In the genomic region with DNA sequence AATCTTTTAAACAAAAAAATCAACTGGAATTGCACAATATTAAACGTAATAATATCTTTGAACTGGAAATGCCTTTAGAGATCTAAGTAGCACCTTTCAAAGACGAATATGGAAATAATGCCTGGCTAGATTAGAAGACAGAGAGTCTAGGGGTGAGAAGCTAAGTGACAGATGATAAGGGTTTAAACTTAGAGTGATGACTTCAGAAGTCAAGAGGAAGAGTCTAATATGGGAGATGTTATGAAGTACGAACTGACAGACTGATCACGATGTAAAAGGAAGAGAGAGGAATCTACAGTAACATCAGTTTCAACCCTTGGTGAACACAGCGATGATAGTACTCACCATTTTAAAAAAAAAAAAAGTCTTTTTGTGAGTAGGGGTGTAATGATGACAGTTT, we compare ENCODE assay signal across 1 cellular context.
TF ChIP-seq lines count a peak whose summit lies in the region.

No MANE protein-coding gene starts in this region.

TF ChIP-seq in K562, 482 proteins besides CTCF, POLR2A, EP300 and RAD21 (continued from another document):
- TF ChIP-seq CEBPG (CRISPR knock-in tag; IDR thresholded peaks at IDR 0.05) (no peak), CEBPG (tag; conservative IDR thresholded peaks at IDR 0.05 in 1 of 2, IDR thresholded peaks at IDR 0.05 in 1 of 2) (peak in 1 of 2 experiments; percentile 50; a peak in 1 of 4 replicates), MEF2A (IDR thresholded peaks at IDR 0.05; ENCODE audit: control insufficient read depth, low read depth, low read length) (no peak)
